ENCODE assay signal across 1 cellular context in the genomic region with DNA sequence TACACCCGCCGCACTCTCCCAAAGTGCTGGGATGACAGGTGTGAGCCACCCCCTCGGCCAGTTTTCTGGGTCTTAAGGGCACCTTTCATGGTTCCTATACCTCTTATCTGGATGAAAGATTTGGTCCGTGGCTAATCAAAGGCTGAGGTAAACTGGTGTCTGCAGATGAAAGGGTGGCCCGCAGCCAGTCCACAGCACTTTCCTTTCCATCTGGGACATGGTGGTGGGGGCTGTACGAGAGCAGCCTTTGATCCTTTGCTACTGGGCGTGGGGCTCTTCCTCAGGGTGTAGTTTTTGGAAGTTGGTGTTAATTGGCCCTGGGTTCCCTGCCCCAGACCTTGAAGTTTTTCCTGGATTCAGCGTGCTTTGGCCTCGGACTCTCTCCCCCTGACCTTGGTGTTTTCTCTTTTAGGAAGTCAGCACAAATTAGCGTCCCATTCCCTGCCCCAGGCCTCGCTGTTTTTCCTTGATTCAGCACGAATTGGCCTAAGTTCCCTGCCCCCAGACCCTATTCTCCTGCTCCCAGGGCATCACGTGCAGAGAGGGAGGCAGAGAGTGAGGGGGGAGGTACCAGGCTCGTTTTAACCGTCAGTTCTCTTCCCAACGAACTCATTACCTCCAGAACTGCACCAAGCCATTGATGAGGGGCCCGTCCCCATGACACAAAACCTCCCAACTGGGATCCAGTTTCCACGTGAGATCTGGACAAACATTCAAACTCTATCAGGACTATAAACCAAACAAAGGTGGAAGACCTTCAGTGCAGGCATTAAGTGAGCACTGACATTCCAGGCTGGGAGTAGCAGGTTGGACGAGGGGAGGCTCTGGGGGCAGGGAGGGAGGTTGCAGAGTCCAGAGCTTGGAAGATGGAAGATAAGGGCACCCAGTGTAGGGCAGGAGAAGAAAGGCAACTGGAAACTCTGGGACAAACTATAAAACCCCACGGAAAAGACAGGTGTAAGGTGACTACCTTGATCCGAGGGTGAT.
TF ChIP-seq lines count a peak whose summit lies in the region.

No MANE protein-coding gene starts in this region.

TF ChIP-seq in HepG2, 621 proteins besides CTCF, POLR2A, EP300 and RAD21 (continued from another document and continues in another):
- TF ChIP-seq, protein P1, sequence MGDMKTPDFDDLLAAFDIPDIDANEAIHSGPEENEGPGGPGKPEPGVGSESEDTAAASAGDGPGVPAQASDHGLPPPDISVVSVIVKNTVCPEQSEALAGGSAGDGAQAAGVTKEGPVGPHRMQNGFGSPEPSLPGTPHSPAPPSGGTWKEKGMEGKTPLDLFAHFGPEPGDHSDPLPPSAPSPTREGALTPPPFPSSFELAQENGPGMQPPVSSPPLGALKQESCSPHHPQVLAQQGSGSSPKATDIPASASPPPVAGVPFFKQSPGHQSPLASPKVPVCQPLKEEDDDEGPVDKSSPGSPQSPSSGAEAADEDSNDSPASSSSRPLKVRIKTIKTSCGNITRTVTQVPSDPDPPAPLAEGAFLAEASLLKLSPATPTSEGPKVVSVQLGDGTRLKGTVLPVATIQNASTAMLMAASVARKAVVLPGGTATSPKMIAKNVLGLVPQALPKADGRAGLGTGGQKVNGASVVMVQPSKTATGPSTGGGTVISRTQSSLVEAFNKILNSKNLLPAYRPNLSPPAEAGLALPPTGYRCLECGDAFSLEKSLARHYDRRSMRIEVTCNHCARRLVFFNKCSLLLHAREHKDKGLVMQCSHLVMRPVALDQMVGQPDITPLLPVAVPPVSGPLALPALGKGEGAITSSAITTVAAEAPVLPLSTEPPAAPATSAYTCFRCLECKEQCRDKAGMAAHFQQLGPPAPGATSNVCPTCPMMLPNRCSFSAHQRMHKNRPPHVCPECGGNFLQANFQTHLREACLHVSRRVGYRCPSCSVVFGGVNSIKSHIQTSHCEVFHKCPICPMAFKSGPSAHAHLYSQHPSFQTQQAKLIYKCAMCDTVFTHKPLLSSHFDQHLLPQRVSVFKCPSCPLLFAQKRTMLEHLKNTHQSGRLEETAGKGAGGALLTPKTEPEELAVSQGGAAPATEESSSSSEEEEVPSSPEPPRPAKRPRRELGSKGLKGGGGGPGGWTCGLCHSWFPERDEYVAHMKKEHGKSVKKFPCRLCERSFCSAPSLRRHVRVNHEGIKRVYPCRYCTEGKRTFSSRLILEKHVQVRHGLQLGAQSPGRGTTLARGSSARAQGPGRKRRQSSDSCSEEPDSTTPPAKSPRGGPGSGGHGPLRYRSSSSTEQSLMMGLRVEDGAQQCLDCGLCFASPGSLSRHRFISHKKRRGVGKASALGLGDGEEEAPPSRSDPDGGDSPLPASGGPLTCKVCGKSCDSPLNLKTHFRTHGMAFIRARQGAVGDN (CRISPR knock-in tag; IDR thresholded peaks at IDR 0.05), result peak; percentile 20; the same call in 1 of the 2 replicates
- TF ChIP-seq, protein P2, sequence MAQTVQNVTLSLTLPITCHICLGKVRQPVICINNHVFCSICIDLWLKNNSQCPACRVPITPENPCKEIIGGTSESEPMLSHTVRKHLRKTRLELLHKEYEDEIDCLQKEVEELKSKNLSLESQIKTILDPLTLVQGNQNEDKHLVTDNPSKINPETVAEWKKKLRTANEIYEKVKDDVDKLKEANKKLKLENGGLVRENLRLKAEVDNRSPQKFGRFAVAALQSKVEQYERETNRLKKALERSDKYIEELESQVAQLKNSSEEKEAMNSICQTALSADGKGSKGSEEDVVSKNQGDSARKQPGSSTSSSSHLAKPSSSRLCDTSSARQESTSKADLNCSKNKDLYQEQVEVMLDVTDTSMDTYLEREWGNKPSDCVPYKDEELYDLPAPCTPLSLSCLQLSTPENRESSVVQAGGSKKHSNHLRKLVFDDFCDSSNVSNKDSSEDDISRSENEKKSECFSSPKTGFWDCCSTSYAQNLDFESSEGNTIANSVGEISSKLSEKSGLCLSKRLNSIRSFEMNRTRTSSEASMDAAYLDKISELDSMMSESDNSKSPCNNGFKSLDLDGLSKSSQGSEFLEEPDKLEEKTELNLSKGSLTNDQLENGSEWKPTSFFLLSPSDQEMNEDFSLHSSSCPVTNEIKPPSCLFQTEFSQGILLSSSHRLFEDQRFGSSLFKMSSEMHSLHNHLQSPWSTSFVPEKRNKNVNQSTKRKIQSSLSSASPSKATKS (CRISPR knock-in tag; IDR thresholded peaks at IDR 0.05), result no peak
- TF ChIP-seq, protein P3, sequence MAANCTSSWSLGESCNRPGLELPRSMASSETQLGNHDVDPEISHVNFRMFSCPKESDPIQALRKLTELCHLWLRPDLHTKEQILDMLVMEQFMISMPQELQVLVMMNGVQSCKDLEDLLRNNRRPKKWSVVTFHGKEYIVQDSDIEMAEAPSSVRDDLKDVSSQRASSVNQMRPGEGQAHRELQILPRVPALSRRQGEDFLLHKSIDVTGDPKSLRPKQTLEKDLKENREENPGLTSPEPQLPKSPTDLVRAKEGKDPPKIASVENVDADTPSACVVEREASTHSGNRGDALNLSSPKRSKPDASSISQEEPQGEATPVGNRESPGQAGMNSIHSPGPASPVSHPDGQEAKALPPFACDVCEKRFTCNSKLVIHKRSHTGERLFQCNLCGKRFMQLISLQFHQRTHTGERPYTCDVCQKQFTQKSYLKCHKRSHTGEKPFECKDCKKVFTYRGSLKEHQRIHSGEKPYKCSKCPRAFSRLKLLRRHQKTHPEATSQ (CRISPR knock-in tag; IDR thresholded peaks at IDR 0.05; ENCODE audit: borderline replicate concordance), result 0 out of 2 replicates have a peak, but pooled peaks have one; percentile 10
- no peak for TF ChIP-seq HHEX (CRISPR knock-in tag; IDR thresholded peaks at IDR 0.05)
- TF ChIP-seq SIX4 (CRISPR knock-in tag; IDR thresholded peaks at IDR 0.05), result 0 out of 2 replicates have a peak, but pooled peaks have one; percentile 34
- peak; percentile 37; the same call in 1 of the 2 replicates for TF ChIP-seq ZSCAN25 (CRISPR knock-in tag; IDR thresholded peaks at IDR 0.05)
- TF ChIP-seq, protein P4, sequence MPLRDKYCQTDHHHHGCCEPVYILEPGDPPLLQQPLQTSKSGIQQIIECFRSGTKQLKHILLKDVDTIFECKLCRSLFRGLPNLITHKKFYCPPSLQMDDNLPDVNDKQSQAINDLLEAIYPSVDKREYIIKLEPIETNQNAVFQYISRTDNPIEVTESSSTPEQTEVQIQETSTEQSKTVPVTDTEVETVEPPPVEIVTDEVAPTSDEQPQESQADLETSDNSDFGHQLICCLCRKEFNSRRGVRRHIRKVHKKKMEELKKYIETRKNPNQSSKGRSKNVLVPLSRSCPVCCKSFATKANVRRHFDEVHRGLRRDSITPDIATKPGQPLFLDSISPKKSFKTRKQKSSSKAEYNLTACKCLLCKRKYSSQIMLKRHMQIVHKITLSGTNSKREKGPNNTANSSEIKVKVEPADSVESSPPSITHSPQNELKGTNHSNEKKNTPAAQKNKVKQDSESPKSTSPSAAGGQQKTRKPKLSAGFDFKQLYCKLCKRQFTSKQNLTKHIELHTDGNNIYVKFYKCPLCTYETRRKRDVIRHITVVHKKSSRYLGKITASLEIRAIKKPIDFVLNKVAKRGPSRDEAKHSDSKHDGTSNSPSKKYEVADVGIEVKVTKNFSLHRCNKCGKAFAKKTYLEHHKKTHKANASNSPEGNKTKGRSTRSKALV (CRISPR knock-in tag; IDR thresholded peaks at IDR 0.05), result no peak
- TF ChIP-seq THYN1 (CRISPR knock-in tag; IDR thresholded peaks at IDR 0.05; ENCODE audit: borderline replicate concordance, low read depth), result no peak
- peak; percentile 47; the same call in 1 of the 2 replicates for TF ChIP-seq SP5 (CRISPR knock-in tag; IDR thresholded peaks at IDR 0.05; ENCODE audit: borderline replicate concordance, low read depth)
- peak; percentile 85 for TF ChIP-seq TEAD3 (CRISPR knock-in tag; optimal IDR thresholded peaks at IDR 0.05; ENCODE audit: borderline replicate concordance)
- TF ChIP-seq ZFP37 (CRISPR knock-in tag; IDR thresholded peaks at IDR 0.05; ENCODE audit: borderline replicate concordance), result 0 out of 2 replicates have a peak, but pooled peaks have one; percentile 16
- peak; percentile 53; the same call in 1 of the 2 replicates for TF ChIP-seq HOXA3 (CRISPR knock-in tag; IDR thresholded peaks at IDR 0.05)
- peak; percentile 61; the same call in 1 of the 2 replicates for TF ChIP-seq ZNF430 (CRISPR knock-in tag; IDR thresholded peaks at IDR 0.05)
- TF ChIP-seq RARA (CRISPR knock-in tag; IDR thresholded peaks at IDR 0.05), result peak; percentile 6; the same call in 1 of the 2 replicates
- TF ChIP-seq ZNF556 (CRISPR knock-in tag; IDR thresholded peaks at IDR 0.05; ENCODE audit: borderline replicate concordance), result 0 out of 2 replicates have a peak, but pooled peaks have one; percentile 24
- TF ChIP-seq KDM2A (CRISPR knock-in tag; IDR thresholded peaks at IDR 0.05; ENCODE audit: borderline replicate concordance, low read depth), result 0 out of 2 replicates have a peak, but pooled peaks have one; percentile 8
- peak; percentile 63; the same call in 1 of the 2 replicates for TF ChIP-seq ADNP (CRISPR knock-in tag; IDR thresholded peaks at IDR 0.05)
- TF ChIP-seq, protein P5, sequence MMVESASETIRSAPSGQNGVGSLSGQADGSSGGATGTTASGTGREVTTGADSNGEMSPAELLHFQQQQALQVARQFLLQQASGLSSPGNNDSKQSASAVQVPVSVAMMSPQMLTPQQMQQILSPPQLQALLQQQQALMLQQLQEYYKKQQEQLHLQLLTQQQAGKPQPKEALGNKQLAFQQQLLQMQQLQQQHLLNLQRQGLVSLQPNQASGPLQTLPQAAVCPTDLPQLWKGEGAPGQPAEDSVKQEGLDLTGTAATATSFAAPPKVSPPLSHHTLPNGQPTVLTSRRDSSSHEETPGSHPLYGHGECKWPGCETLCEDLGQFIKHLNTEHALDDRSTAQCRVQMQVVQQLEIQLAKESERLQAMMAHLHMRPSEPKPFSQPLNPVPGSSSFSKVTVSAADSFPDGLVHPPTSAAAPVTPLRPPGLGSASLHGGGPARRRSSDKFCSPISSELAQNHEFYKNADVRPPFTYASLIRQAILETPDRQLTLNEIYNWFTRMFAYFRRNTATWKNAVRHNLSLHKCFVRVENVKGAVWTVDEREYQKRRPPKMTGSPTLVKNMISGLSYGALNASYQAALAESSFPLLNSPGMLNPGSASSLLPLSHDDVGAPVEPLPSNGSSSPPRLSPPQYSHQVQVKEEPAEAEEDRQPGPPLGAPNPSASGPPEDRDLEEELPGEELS (CRISPR knock-in tag; IDR thresholded peaks at IDR 0.05), result peak; percentile 34
- TF ChIP-seq, protein P6, sequence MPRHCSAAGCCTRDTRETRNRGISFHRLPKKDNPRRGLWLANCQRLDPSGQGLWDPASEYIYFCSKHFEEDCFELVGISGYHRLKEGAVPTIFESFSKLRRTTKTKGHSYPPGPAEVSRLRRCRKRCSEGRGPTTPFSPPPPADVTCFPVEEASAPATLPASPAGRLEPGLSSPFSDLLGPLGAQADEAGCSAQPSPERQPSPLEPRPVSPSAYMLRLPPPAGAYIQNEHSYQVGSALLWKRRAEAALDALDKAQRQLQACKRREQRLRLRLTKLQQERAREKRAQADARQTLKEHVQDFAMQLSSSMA (CRISPR knock-in tag; IDR thresholded peaks at IDR 0.05), result no peak
- TF ChIP-seq, protein P7, sequence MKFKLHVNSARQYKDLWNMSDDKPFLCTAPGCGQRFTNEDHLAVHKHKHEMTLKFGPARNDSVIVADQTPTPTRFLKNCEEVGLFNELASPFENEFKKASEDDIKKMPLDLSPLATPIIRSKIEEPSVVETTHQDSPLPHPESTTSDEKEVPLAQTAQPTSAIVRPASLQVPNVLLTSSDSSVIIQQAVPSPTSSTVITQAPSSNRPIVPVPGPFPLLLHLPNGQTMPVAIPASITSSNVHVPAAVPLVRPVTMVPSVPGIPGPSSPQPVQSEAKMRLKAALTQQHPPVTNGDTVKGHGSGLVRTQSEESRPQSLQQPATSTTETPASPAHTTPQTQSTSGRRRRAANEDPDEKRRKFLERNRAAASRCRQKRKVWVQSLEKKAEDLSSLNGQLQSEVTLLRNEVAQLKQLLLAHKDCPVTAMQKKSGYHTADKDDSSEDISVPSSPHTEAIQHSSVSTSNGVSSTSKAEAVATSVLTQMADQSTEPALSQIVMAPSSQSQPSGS (CRISPR knock-in tag; IDR thresholded peaks at IDR 0.05), result peak; percentile 28; the same call in 1 of the 2 replicates
- 0 out of 2 replicates have a peak, but pooled peaks have one; percentile 42 for TF ChIP-seq ZNF792 (CRISPR knock-in tag; IDR thresholded peaks at IDR 0.05)
- no peak for TF ChIP-seq REL (CRISPR knock-in tag; conservative IDR thresholded peaks at IDR 0.05)
- TF ChIP-seq TP53 (CRISPR knock-in tag; conservative IDR thresholded peaks at IDR 0.05), result no peak
- TF ChIP-seq ZNF225 (CRISPR knock-in tag; IDR thresholded peaks at IDR 0.05), result no peak
- TF ChIP-seq, protein P8, sequence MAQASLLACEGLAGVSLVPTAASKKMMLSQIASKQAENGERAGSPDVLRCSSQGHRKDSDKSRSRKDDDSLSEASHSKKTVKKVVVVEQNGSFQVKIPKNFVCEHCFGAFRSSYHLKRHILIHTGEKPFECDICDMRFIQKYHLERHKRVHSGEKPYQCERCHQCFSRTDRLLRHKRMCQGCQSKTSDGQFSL (CRISPR knock-in tag; IDR thresholded peaks at IDR 0.05), result no peak
- TF ChIP-seq, protein P9, sequence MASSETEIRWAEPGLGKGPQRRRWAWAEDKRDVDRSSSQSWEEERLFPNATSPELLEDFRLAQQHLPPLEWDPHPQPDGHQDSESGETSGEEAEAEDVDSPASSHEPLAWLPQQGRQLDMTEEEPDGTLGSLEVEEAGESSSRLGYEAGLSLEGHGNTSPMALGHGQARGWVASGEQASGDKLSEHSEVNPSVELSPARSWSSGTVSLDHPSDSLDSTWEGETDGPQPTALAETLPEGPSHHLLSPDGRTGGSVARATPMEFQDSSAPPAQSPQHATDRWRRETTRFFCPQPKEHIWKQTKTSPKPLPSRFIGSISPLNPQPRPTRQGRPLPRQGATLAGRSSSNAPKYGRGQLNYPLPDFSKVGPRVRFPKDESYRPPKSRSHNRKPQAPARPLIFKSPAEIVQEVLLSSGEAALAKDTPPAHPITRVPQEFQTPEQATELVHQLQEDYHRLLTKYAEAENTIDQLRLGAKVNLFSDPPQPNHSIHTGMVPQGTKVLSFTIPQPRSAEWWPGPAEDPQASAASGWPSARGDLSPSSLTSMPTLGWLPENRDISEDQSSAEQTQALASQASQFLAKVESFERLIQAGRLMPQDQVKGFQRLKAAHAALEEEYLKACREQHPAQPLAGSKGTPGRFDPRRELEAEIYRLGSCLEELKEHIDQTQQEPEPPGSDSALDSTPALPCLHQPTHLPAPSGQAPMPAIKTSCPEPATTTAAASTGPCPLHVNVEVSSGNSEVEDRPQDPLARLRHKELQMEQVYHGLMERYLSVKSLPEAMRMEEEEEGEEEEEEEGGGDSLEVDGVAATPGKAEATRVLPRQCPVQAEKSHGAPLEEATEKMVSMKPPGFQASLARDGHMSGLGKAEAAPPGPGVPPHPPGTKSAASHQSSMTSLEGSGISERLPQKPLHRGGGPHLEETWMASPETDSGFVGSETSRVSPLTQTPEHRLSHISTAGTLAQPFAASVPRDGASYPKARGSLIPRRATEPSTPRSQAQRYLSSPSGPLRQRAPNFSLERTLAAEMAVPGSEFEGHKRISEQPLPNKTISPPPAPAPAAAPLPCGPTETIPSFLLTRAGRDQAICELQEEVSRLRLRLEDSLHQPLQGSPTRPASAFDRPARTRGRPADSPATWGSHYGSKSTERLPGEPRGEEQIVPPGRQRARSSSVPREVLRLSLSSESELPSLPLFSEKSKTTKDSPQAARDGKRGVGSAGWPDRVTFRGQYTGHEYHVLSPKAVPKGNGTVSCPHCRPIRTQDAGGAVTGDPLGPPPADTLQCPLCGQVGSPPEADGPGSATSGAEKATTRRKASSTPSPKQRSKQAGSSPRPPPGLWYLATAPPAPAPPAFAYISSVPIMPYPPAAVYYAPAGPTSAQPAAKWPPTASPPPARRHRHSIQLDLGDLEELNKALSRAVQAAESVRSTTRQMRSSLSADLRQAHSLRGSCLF (CRISPR knock-in tag; IDR thresholded peaks at IDR 0.05; ENCODE audit: borderline replicate concordance), result no peak
- TF ChIP-seq ZNF605 (CRISPR knock-in tag; IDR thresholded peaks at IDR 0.05), result no peak
